Comparison of ENCODE assay signal across 1 cellular context in genomic region chr2:21055451-21055850, GRCh38.
TF ChIP-seq lines count a peak whose summit lies in the region.

No MANE protein-coding gene starts in this region.

TF ChIP-seq in HepG2, 621 proteins besides CTCF, POLR2A, EP300 and RAD21:
- TF ChIP-seq ZBTB46 (CRISPR knock-in tag; IDR thresholded peaks at IDR 0.05; ENCODE audit: borderline replicate concordance), result no peak
- TF ChIP-seq ZSCAN31 (CRISPR knock-in tag; IDR thresholded peaks at IDR 0.05; ENCODE audit: low read depth), result peak; percentile 11; the same call in 1 of the 2 replicates
- TF ChIP-seq ZBTB14 (CRISPR knock-in tag; IDR thresholded peaks at IDR 0.05), result no peak
- TF ChIP-seq KLF15 (CRISPR knock-in tag; IDR thresholded peaks at IDR 0.05; ENCODE audit: borderline replicate concordance), result no peak
- TF ChIP-seq TAF1 (CRISPR knock-in tag; IDR thresholded peaks at IDR 0.05), result 0 out of 2 replicates have a peak, but pooled peaks have one; percentile 0
- TF ChIP-seq ATF2 (CRISPR knock-in tag; IDR thresholded peaks at IDR 0.05), result peak; percentile 30; the same call in 1 of the 2 replicates
- TF ChIP-seq PHF5A (CRISPR knock-in tag; IDR thresholded peaks at IDR 0.05; ENCODE audit: low read depth, unreplicated experiment), result no peak
- TF ChIP-seq HNF4A (CRISPR knock-in tag; IDR thresholded peaks at IDR 0.05), result 0 out of 2 replicates have a peak, but pooled peaks have one; percentile 26
- TF ChIP-seq THRA (CRISPR knock-in tag; IDR thresholded peaks at IDR 0.05; ENCODE audit: borderline replicate concordance), result peak; percentile 56; the same call in 1 of the 2 replicates
- TF ChIP-seq BCL6 (CRISPR knock-in tag; IDR thresholded peaks at IDR 0.05), result 0 out of 2 replicates have a peak, but pooled peaks have one; percentile 19
- TF ChIP-seq DMAP1 (CRISPR knock-in tag; IDR thresholded peaks at IDR 0.05), result no peak
- no peak for TF ChIP-seq NFATC3 (CRISPR knock-in tag; IDR thresholded peaks at IDR 0.05)
- TF ChIP-seq ZNF841 (CRISPR knock-in tag; IDR thresholded peaks at IDR 0.05; ENCODE audit: borderline replicate concordance), result no peak
- TF ChIP-seq HDAC2 (CRISPR knock-in tag; IDR thresholded peaks at IDR 0.05), result peak; percentile 13; the same call in 1 of the 2 replicates
- TF ChIP-seq NCOA2 (CRISPR knock-in tag; IDR thresholded peaks at IDR 0.05), result 0 out of 2 replicates have a peak, but pooled peaks have one; percentile 37
- 0 out of 2 replicates have a peak, but pooled peaks have one; percentile 27 for TF ChIP-seq ZBTB49 (CRISPR knock-in tag; IDR thresholded peaks at IDR 0.05; ENCODE audit: borderline replicate concordance)
- TF ChIP-seq ZNF280D (CRISPR knock-in tag; IDR thresholded peaks at IDR 0.05), result 0 out of 2 replicates have a peak, but pooled peaks have one; percentile 6
- TF ChIP-seq ZSCAN22 (CRISPR knock-in tag; IDR thresholded peaks at IDR 0.05), result no peak
- no peak for TF ChIP-seq SOX13 (IDR thresholded peaks at IDR 0.05)
- TF ChIP-seq SOX13 (CRISPR knock-in tag; conservative IDR thresholded peaks at IDR 0.05 in 1 of 2, IDR thresholded peaks at IDR 0.05 in 1 of 2), result peak in 1 of 2 experiments; percentile 31; a peak in 1 of 4 replicates
- TF ChIP-seq NFRKB (IDR thresholded peaks at IDR 0.05), result no peak
- TF ChIP-seq U2AF2 (IDR thresholded peaks at IDR 0.05; ENCODE audit: low read depth, low read length), result no peak
- no peak for TF ChIP-seq ZNF558 (CRISPR knock-in tag; IDR thresholded peaks at IDR 0.05; ENCODE audit: borderline replicate concordance)
- peak; percentile 92 for TF ChIP-seq SRF (IDR thresholded peaks at IDR 0.05; ENCODE audit: low read depth, low read length)
- 0 out of 2 replicates have a peak, but pooled peaks have one; percentile 18 for TF ChIP-seq HOMEZ (CRISPR knock-in tag; IDR thresholded peaks at IDR 0.05; ENCODE audit: low read depth)
- TF ChIP-seq MYPOP (CRISPR knock-in tag; IDR thresholded peaks at IDR 0.05), result no peak
- 0 out of 2 replicates have a peak, but pooled peaks have one; percentile 17 for TF ChIP-seq MXD4 (CRISPR knock-in tag; IDR thresholded peaks at IDR 0.05)
- peak; percentile 35; the same call in 1 of the 2 replicates for TF ChIP-seq DRAP1 (CRISPR knock-in tag; IDR thresholded peaks at IDR 0.05)
